In the genomic region with DNA sequence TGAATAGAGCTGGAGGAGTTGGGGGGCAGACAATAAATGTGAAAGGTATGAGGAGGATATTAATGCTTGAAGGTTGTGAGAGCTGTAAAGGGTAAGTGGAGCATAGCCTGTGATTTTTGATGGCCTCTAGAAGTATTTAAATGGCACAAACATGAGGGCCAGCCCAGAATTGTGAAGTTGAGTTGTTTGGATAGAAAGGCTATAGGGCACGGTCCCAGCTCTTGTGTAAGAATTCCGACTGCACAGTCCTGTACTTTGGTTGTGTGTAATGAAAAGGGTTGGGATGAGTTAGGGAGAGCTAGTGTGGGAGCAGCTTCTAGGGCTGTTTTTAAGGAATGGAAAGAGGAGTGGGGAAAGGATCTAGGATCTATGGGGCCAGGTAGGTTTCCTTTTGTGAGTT, we compare ENCODE assay signal across 34 cellular contexts.
DNase-seq lines count a peak whose midpoint lies in the region; ATAC-seq, FAIRE-seq and TF ChIP-seq lines count a peak whose summit lies in the region.
"Had no signal": no experiment of that assay in that cellular context is flagged by ENCODE, and none has a peak within 500 bp of the region (broad histone marks: within the 10 kb centered on the region; RNA-seq: fewer than 3 reads in every experiment).

No MANE protein-coding gene starts in this region.

- no peaks in the 10 kb centered on the region for H3K4me1 Mint-ChIP-seq in activated CD4-positive, alpha-beta T cell treated with anti-CD3 and anti-CD28 coated beads for 36 hours
- H3K4me1 Mint-ChIP-seq: B cell; CD14-positive monocyte; CD4-positive, alpha-beta memory T cell; CD4-positive, CD25-positive, alpha-beta regulatory T cell; CD8-positive, alpha-beta memory T cell had no signal

- peaks cover 16% of the 10 kb centered on the region for H3K9me3 Mint-ChIP-seq in activated CD4-positive, alpha-beta T cell treated with anti-CD3 and anti-CD28 coated beads for 36 hours (ENCODE audit: low read depth)

- H3K9ac ChIP-seq in HepG2 (ENCODE audit: insufficient read depth, low read depth, low read length): no peak overlapping the region
- H3K9ac ChIP-seq: BLaER1; BLaER1 treated with 17β-estradiol and CSF1 and Interleukin-3, amounts not matched to agents 10 nM and 100 nM had no signal

- no peak for TF ChIP-seq RAD21 in HepG2 (CRISPR knock-in tag; IDR thresholded peaks at IDR 0.05)

- H3K4me2 ChIP-seq in HepG2 (ENCODE audit: low read depth, low read length): no peak overlapping the region
- H3K4me2 ChIP-seq: A549; BLaER1; BLaER1 treated with 17β-estradiol and CSF1 and Interleukin-3, amounts not matched to agents 10 nM and 100 nM had no signal

- H3K4me3 ChIP-seq in right lobe of liver (no peak overlapping the region), HepG2 (replicated peaks in 1 of 3; ENCODE audit: insufficient read depth in 1 of 3, low read depth in 2 of 3, low read length in 3 of 3) (no peak overlapping the region)
- H3K4me3 ChIP-seq: A549; BLaER1; BLaER1 treated with 17β-estradiol and CSF1 and Interleukin-3, amounts not matched to agents 10 nM and 100 nM had no signal

- no peak overlapping the region for H3K4me3 Mint-ChIP-seq in activated CD4-positive, alpha-beta T cell treated with anti-CD3 and anti-CD28 coated beads for 36 hours
- H3K4me3 Mint-ChIP-seq: B cell; CD14-positive monocyte; CD4-positive, alpha-beta memory T cell; CD4-positive, alpha-beta T cell; CD4-positive, CD25-positive, alpha-beta regulatory T cell; CD8-positive, alpha-beta memory T cell; CD8-positive, alpha-beta T cell had no signal

- intact Hi-C loops in right lobe of liver (cut with DNase I): no loop called here
- intact Hi-C loops in HepG2 (cut with micrococcal nuclease; ENCODE audit: unreplicated experiment): no loop called here
- intact Hi-C loops in activated CD4-positive, alpha-beta T cell treated with anti-CD3 and anti-CD28 coated beads for 36 hours (cut with DNase I, micrococcal nuclease): no loop called here

- H3K27ac ChIP-seq in right lobe of liver (no peak overlapping the region), HepG2 (ENCODE audit: extremely low read length, insufficient read depth, low read length) (no peak overlapping the region), C4-2B (peak overlapping the region; percentile 32; the same call in 1 of the 2 replicates)
- H3K27ac ChIP-seq: 22Rv1; A549; BLaER1; BLaER1 treated with 17β-estradiol and CSF1 and Interleukin-3, amounts not matched to agents 10 nM and 100 nM had no signal

- TF ChIP-seq CTCF in right lobe of liver (IDR thresholded peaks at IDR 0.05) (no peak), HepG2 (CRISPR knock-in tag; IDR thresholded peaks at IDR 0.05) (no peak), C4-2B (conservative IDR thresholded peaks at IDR 0.05) (no peak)

- H3K36me3 ChIP-seq in right lobe of liver (no peaks in the 10 kb centered on the region), HepG2 (replicated peaks in 1 of 2; ENCODE audit: control insufficient read depth in 1 of 2, insufficient read depth in 2 of 2, low read length in 2 of 2) (no peaks in the 10 kb centered on the region)
- H3K36me3 ChIP-seq: BE2C; BLaER1; BLaER1 treated with 17β-estradiol and CSF1 and Interleukin-3, amounts not matched to agents 10 nM and 100 nM had no signal

- TF ChIP-seq EP300 in HepG2 (IDR thresholded peaks at IDR 0.05; ENCODE audit: low read depth in 2 of 2, low read length in 2 of 2) (no peak), HepG2 (CRISPR knock-in tag; IDR thresholded peaks at IDR 0.05; ENCODE audit: borderline replicate concordance) (no peak)

- no peaks in the 10 kb centered on the region for H3K27me3 Mint-ChIP-seq in activated CD4-positive, alpha-beta T cell treated with anti-CD3 and anti-CD28 coated beads for 36 hours
- H3K27me3 Mint-ChIP-seq: B cell; CD4-positive, alpha-beta memory T cell; CD4-positive, alpha-beta T cell; CD4-positive, CD25-positive, alpha-beta regulatory T cell; CD8-positive, alpha-beta memory T cell had no signal

- no peaks in the 10 kb centered on the region for H3K79me2 ChIP-seq in HepG2 (ENCODE audit: insufficient read depth, low read length)

- H4K20me1 ChIP-seq in HepG2 (ENCODE audit: insufficient read depth, low read length): no peaks in the 10 kb centered on the region
- H4K20me1 ChIP-seq: BLaER1; BLaER1 treated with 17β-estradiol and CSF1 and Interleukin-3, amounts not matched to agents 10 nM and 100 nM had no signal

- H3K27ac Mint-ChIP-seq in activated CD4-positive, alpha-beta T cell treated with anti-CD3 and anti-CD28 coated beads for 36 hours: no peak overlapping the region
- H3K27ac Mint-ChIP-seq: B cell; CD14-positive monocyte; CD4-positive, alpha-beta memory T cell; CD4-positive, alpha-beta T cell; CD4-positive, CD25-positive, alpha-beta regulatory T cell; CD8-positive, alpha-beta memory T cell; CD8-positive, alpha-beta T cell had no signal

- 19% methylated on average over 2 of the region's 2 CpGs for WGBS in right lobe of liver (ENCODE audit: insufficient coverage, low coverage, low lambda C conversion rate, missing lambda C conversion rate)
- WGBS in HepG2 (ENCODE audit: low lambda C conversion rate): 5% methylated on average over 2 of the region's 2 CpGs

- H3K4me1 ChIP-seq in right lobe of liver (no peaks in the 10 kb centered on the region), HepG2 (ENCODE audit: insufficient read depth, low read length) (no peaks in the 10 kb centered on the region)
- H3K4me1 ChIP-seq: A549; BE2C; BLaER1; BLaER1 treated with 17β-estradiol and CSF1 and Interleukin-3, amounts not matched to agents 10 nM and 100 nM; Caco-2 had no signal

- TF ChIP-seq POLR2A in right lobe of liver (IDR thresholded peaks at IDR 0.05) (no peak), HepG2 (IDR thresholded peaks at IDR 0.05; ENCODE audit: insufficient read depth in 1 of 2, low read depth in 2 of 2, low read length in 2 of 2) (no peak)

- BruUV-seq in HepG2 (replicated peaks; lab: Mats Ljungman, UMichigan): no TSS peak

- DNase-seq in right lobe of liver (peak in 1 of 3 donors; percentile 59), HepG2 (ENCODE audit: low spot score) (no peak), left lobe of liver (ENCODE audit: low spot score) (peak; percentile 59)
- DNase-seq in activated CD4-positive, alpha-beta T cell treated with anti-CD3 and anti-CD28 coated beads for 36 hours: no peak
- DNase-seq: 8988T; ACHN; AML-193; BE2C; C1 segment of cervical spinal cord; Caco-2; Calu3; CD4-positive, alpha-beta memory T cell; CD4-positive, alpha-beta T cell; CD4-positive, CD25-positive, alpha-beta regulatory T cell; CD8-positive, alpha-beta memory T cell; CD8-positive, alpha-beta T cell; COR-L47; DMS 273 treated with DMSO at 0.1 percent for 48 hours; DMS153; DMS53; DMS79; DMS79 treated with DMSO at 0.1 percent for 48 hours; DND-41; EL had no signal

- no peaks in the 10 kb centered on the region for H3K9me3 ChIP-seq in right lobe of liver
- H3K9me3 ChIP-seq in HepG2 (ENCODE audit: low read length): no peaks in the 10 kb centered on the region
- H3K9me3 ChIP-seq: A549, BE2C, Caco-2 had no signal

- no peaks in the 10 kb centered on the region for H3K36me3 Mint-ChIP-seq in activated CD4-positive, alpha-beta T cell treated with anti-CD3 and anti-CD28 coated beads for 36 hours (ENCODE audit: low read depth)
- H3K36me3 Mint-ChIP-seq: CD14-positive monocyte; CD4-positive, alpha-beta memory T cell; CD4-positive, CD25-positive, alpha-beta regulatory T cell; CD8-positive, alpha-beta memory T cell; CD8-positive, alpha-beta T cell had no signal

- POLR2A ChIA-PET in HepG2 (lab: Yijun Ruan, JAX): no interaction called here
- POLR2A ChIA-PET in activated CD4-positive, alpha-beta T cell treated with anti-CD3 and anti-CD28 coated beads for 36 hours (lab: Charles Lee): no interaction called here

- no peak for FAIRE-seq in HepG2 (lab: Jason Lieb, UNC)
- FAIRE-seq: A204.1, A549, D721Med had no signal

- in situ Hi-C loops in HepG2 (cut with HindIII; ENCODE audit: extremely low pct_ligation_motif_present, low pct_unique_long_range_greater_than_20kb): no loop called here

- ATAC-seq in right lobe of liver (peak; percentile 22 to 72 (median 54)), HepG2 (no peak), left lobe of liver (peak; percentile 85), GM19395 (IDR thresholded peaks at IDR 0.05; ENCODE audit: unreplicated experiment) (no peak)
- no peak for ATAC-seq in activated CD4-positive, alpha-beta T cell treated with anti-CD3 and anti-CD28 coated beads for 36 hours
- ATAC-seq: A549; CD8-positive, alpha-beta T cell had no signal

- H2AFZ ChIP-seq in HepG2 (ENCODE audit: low read length): no peak overlapping the region

- H3K27me3 ChIP-seq in right lobe of liver (no peaks in the 10 kb centered on the region), HepG2 (ENCODE audit: control insufficient read depth in 1 of 2, insufficient read depth in 2 of 2, low read length in 2 of 2) (no peaks in the 10 kb centered on the region)
- H3K27me3 ChIP-seq: BE2C; BLaER1; BLaER1 treated with 17β-estradiol and CSF1 and Interleukin-3, amounts not matched to agents 10 nM and 100 nM had no signal

- CTCF ChIA-PET in HepG2 (lab: Yijun Ruan, JAX; ENCODE audit: low intra/inter-chr PET ratio, low total read pairs): no interaction called here
- CTCF ChIA-PET in activated CD4-positive, alpha-beta T cell treated with anti-CD3 and anti-CD28 coated beads for 36 hours (lab: Charles Lee): no interaction called here

TF ChIP-seq in HepG2, 621 proteins besides CTCF, POLR2A, EP300 and RAD21 (continues in another document):
- TF ChIP-seq, protein P1, sequence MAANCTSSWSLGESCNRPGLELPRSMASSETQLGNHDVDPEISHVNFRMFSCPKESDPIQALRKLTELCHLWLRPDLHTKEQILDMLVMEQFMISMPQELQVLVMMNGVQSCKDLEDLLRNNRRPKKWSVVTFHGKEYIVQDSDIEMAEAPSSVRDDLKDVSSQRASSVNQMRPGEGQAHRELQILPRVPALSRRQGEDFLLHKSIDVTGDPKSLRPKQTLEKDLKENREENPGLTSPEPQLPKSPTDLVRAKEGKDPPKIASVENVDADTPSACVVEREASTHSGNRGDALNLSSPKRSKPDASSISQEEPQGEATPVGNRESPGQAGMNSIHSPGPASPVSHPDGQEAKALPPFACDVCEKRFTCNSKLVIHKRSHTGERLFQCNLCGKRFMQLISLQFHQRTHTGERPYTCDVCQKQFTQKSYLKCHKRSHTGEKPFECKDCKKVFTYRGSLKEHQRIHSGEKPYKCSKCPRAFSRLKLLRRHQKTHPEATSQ (CRISPR knock-in tag; IDR thresholded peaks at IDR 0.05; ENCODE audit: borderline replicate concordance): no peak
- no peak for TF ChIP-seq TOPORS (CRISPR knock-in tag; IDR thresholded peaks at IDR 0.05)
- no peak for TF ChIP-seq ATAD3A (CRISPR knock-in tag; IDR thresholded peaks at IDR 0.05)
- no peak for TF ChIP-seq HCFC1 (IDR thresholded peaks at IDR 0.05; ENCODE audit: low read depth, low read length)
- no peak for TF ChIP-seq GABPA (IDR thresholded peaks at IDR 0.05; ENCODE audit: low read depth, low read length)
- no peak for TF ChIP-seq GABPA (CRISPR knock-in tag; IDR thresholded peaks at IDR 0.05; ENCODE audit: low read depth)
- no peak for TF ChIP-seq PCBP2 (optimal IDR thresholded peaks at IDR 0.05; ENCODE audit: low read depth, low read length, poor library complexity, severe bottlenecking)
- TF ChIP-seq FOXO1 (CRISPR knock-in tag; IDR thresholded peaks at IDR 0.05): no peak

Comparison
In these comparisons a context has a peak if more than half of its experiments do, and no peak if none do; other contexts are left out.
1. ATAC-seq: peak in right lobe of liver (4 of 4) and left lobe of liver (single experiment); none in HepG2 (single experiment), GM19395 (single experiment) and activated CD4-positive, alpha-beta T cell treated with anti-CD3 and anti-CD28 coated beads for 36 hours (single experiment).